ENCODE assay signal across 6 cellular contexts in genomic region chr17:19131108-19131507, GRCh38. TPM values are rescaled to one million over a fixed set of nuclear protein-coding genes. Genes with fewer than 3 reads are reported as not detected.
"Had no signal": no experiment of that assay in that cellular context is flagged by ENCODE, and none has a peak within 500 bp of the region (broad histone marks: within the 10 kb centered on the region; RNA-seq: fewer than 3 reads in every experiment).

No MANE protein-coding gene starts in this region.

RNA-seq across cellular contexts. Expression of gene GRAPL, which starts 3.7 kb away (rescaled TPM):
- total RNA-seq: hepatocyte, mammary epithelial cell, myocyte, occipital lobe, vagina had no signal
- polyA plus RNA-seq: hepatocyte, mammary epithelial cell, neural cell had no signal
